20 cellular contexts compared by ENCODE assay signal in genomic region chr4:213971-214370, GRCh38.
A peak's percentile ranks its signal among the peaks of the same experiment; 100 is the strongest.
DNase-seq lines count a peak whose midpoint lies in the region; ATAC-seq and TF ChIP-seq lines count a peak whose summit lies in the region.
"Had no signal": no experiment of that assay in that cellular context is flagged by ENCODE, and none has a peak within 500 bp of the region (broad histone marks: within the 10 kb centered on the region; RNA-seq: fewer than 3 reads in every experiment).

No MANE protein-coding gene starts in this region.

- H3K9me3 Mint-ChIP-seq in nephron progenitor cell, result peaks cover 92% of the 10 kb centered on the region
- peaks cover 55% of the 10 kb centered on the region for H3K9me3 Mint-ChIP-seq in activated T-helper 1 cell treated with anti-CD3 and anti-CD28 coated beads, Interleukin-12 subunit alpha, Interleukin-12 subunit beta, Interleukin-2, Interleukin-4 antibody, amounts not matched to agents 30 ng/mL and 10 ng/mL and 1 ng/mL, durations not matched to agents 14 hours and 24 hours and 36 hours

- no peak overlapping the region for H3K4me3 ChIP-seq in WERI-Rb-1 (ENCODE audit: low read depth, low read length)
- H3K4me3 ChIP-seq in fibroblast of villous mesenchyme (ENCODE audit: low read depth, low read length), result peak overlapping the region; percentile 84
- H3K4me3 ChIP-seq in upper lobe of right lung, result no peak overlapping the region
- no peak overlapping the region for H3K4me3 ChIP-seq in PC-3 (ENCODE audit: low read length)

- H3K27me3 ChIP-seq in WERI-Rb-1 (ENCODE audit: insufficient read depth, low read depth, severe bottlenecking) (no peaks in the 10 kb centered on the region), upper lobe of right lung (no peaks in the 10 kb centered on the region), PC-3 (ENCODE audit: low read length) (no peaks in the 10 kb centered on the region)
- H3K27me3 ChIP-seq: heart left ventricle, SJCRH30 had no signal

- H3K9ac ChIP-seq in ES-I3 (ENCODE audit: low read depth, low read length) (peak overlapping the region; percentile 65), PC-3 (ENCODE audit: low read length) (no peak overlapping the region)

- no peak overlapping the region for H2AFZ ChIP-seq in PC-3 (ENCODE audit: low read length)

- no peak overlapping the region for H3K27ac Mint-ChIP-seq in nephron progenitor cell
- H3K27ac Mint-ChIP-seq in activated T-helper 1 cell treated with anti-CD3 and anti-CD28 coated beads, Interleukin-12 subunit alpha, Interleukin-12 subunit beta, Interleukin-2, Interleukin-4 antibody, amounts not matched to agents 30 ng/mL and 10 ng/mL and 1 ng/mL, durations not matched to agents 14 hours and 24 hours and 36 hours, result no peak overlapping the region
- H3K27ac Mint-ChIP-seq: activated CD4-positive, alpha-beta T cell treated with anti-CD3 and anti-CD28 coated beads for 36 hours; activated naive CD4-positive, alpha-beta T cell treated with anti-CD3 and anti-CD28 coated beads for 36 hours had no signal

- TF ChIP-seq CTCF in WERI-Rb-1 (IDR thresholded peaks at IDR 0.05; ENCODE audit: low read depth, low read length) (no peak), fibroblast of villous mesenchyme (IDR thresholded peaks at IDR 0.05; ENCODE audit: insufficient read depth, low read depth, low read length) (no peak), nephron progenitor cell (IDR thresholded peaks at IDR 0.05) (no peak), upper lobe of right lung (IDR thresholded peaks at IDR 0.05) (no peak), PC-3 (conservative IDR thresholded peaks at IDR 0.05; ENCODE audit: low read depth, low read length) (no peak)

- H3K9me3 ChIP-seq in ES-I3 (ENCODE audit: control insufficient read depth, insufficient read depth, low read length), result no peaks in the 10 kb centered on the region
- H3K9me3 ChIP-seq in WERI-Rb-1 (ENCODE audit: severe bottlenecking), result peaks cover 7% of the 10 kb centered on the region
- peaks cover 8% of the 10 kb centered on the region for H3K9me3 ChIP-seq in upper lobe of right lung
- H3K9me3 ChIP-seq in PC-3 (ENCODE audit: low read length), result no peaks in the 10 kb centered on the region
- H3K9me3 ChIP-seq: thoracic aorta had no signal

- H3K27me3 Mint-ChIP-seq in nephron progenitor cell (ENCODE audit: low read depth, poor library complexity), result peaks cover 9% of the 10 kb centered on the region
- no peaks in the 10 kb centered on the region for H3K27me3 Mint-ChIP-seq in activated T-helper 1 cell treated with anti-CD3 and anti-CD28 coated beads, Interleukin-12 subunit alpha, Interleukin-12 subunit beta, Interleukin-2, Interleukin-4 antibody, amounts not matched to agents 30 ng/mL and 10 ng/mL and 1 ng/mL, durations not matched to agents 14 hours and 24 hours and 36 hours (ENCODE audit: insufficient read depth)

- peak overlapping the region; percentile 60 for H3K4me3 Mint-ChIP-seq in nephron progenitor cell
- H3K4me3 Mint-ChIP-seq in activated T-helper 1 cell treated with anti-CD3 and anti-CD28 coated beads, Interleukin-12 subunit alpha, Interleukin-12 subunit beta, Interleukin-2, Interleukin-4 antibody, amounts not matched to agents 30 ng/mL and 10 ng/mL and 1 ng/mL, durations not matched to agents 14 hours and 24 hours and 36 hours, result no peak overlapping the region
- H3K4me3 Mint-ChIP-seq: activated CD4-positive, alpha-beta T cell treated with anti-CD3 and anti-CD28 coated beads for 36 hours; activated naive CD4-positive, alpha-beta T cell treated with anti-CD3 and anti-CD28 coated beads for 36 hours had no signal

- ATAC-seq in upper lobe of right lung (no peak), PC-3 (no peak)
- ATAC-seq: activated CD4-positive, alpha-beta T cell treated with anti-CD3 and anti-CD28 coated beads for 36 hours; heart left ventricle; K562; left colon had no signal

- POLR2A ChIA-PET in PC-3 (lab: Charles Lee; ENCODE audit: unreplicated experiment), result no interaction called here

- no peaks in the 10 kb centered on the region for H4K20me1 ChIP-seq in PC-3 (ENCODE audit: low read length)

- no peaks in the 10 kb centered on the region for H3K79me2 ChIP-seq in PC-3 (ENCODE audit: low read length)

- CTCF ChIA-PET in PC-3 (lab: Charles Lee), result no interaction called here

- no peak overlapping the region for H3K4me2 ChIP-seq in PC-3 (ENCODE audit: low read length)

- DNase-seq in WERI-Rb-1 (peak; percentile 38), fibroblast of villous mesenchyme (ENCODE audit: low read depth) (no peak), nephron progenitor cell (no peak), upper lobe of right lung (no peak), PC-3 (no peak)
- DNase-seq in activated T-helper 1 cell treated with anti-CD3 and anti-CD28 coated beads, Interleukin-12 subunit alpha, Interleukin-12 subunit beta, Interleukin-2, Interleukin-4 antibody, amounts not matched to agents 30 ng/mL and 10 ng/mL and 1 ng/mL, durations not matched to agents 14 hours and 24 hours and 36 hours (ENCODE audit: low spot score), result no peak
- DNase-seq in stimulated activated CD4-positive, alpha-beta T cell treated with anti-CD3 and anti-CD28 coated beads, Interleukin-15, amount 100 ng/mL, for 24 hours, result no peak
- DNase-seq: activated CD4-positive, alpha-beta T cell treated with anti-CD3 and anti-CD28 coated beads for 36 hours; activated naive CD4-positive, alpha-beta T cell treated with anti-CD3 and anti-CD28 coated beads for 36 hours; dermis blood vessel endothelial cell; heart left ventricle; left colon; MV-4-11; NCI-H2029 treated with DMSO at 0.1 percent for 48 hours; NCI-H510A treated with DMSO at 0.1 percent for 48 hours; SJCRH30; spleen had no signal

- peaks cover 90% of the 10 kb centered on the region for H3K36me3 Mint-ChIP-seq in nephron progenitor cell (ENCODE audit: low read depth)
- peaks cover 6% of the 10 kb centered on the region for H3K36me3 Mint-ChIP-seq in activated T-helper 1 cell treated with anti-CD3 and anti-CD28 coated beads, Interleukin-12 subunit alpha, Interleukin-12 subunit beta, Interleukin-2, Interleukin-4 antibody, amounts not matched to agents 30 ng/mL and 10 ng/mL and 1 ng/mL, durations not matched to agents 14 hours and 24 hours and 36 hours (ENCODE audit: low read depth)

- no TSS peak for BruUV-seq in PC-3 (replicated peaks; lab: Mats Ljungman, UMichigan)

- H3K9me2 ChIP-seq in PC-3 (replicated peaks; ENCODE audit: low read length), result no peaks in the 10 kb centered on the region

- intact Hi-C loops in upper lobe of right lung (cut with DNase I) (no loop called here), PC-3 (cut with micrococcal nuclease) (no loop called here)
- intact Hi-C loops in activated T-helper 1 cell treated with anti-CD3 and anti-CD28 coated beads, Interleukin-12 subunit alpha, Interleukin-12 subunit beta, Interleukin-2, Interleukin-4 antibody, amounts not matched to agents 30 ng/mL and 10 ng/mL and 1 ng/mL, durations not matched to agents 14 hours and 24 hours and 36 hours (cut with micrococcal nuclease), result no loop called here

- H3K4me1 ChIP-seq in ES-I3 (ENCODE audit: insufficient read depth, low read length) (no peaks in the 10 kb centered on the region), upper lobe of right lung (no peaks in the 10 kb centered on the region), PC-3 (ENCODE audit: insufficient read depth, low read length) (no peaks in the 10 kb centered on the region)
- H3K4me1 ChIP-seq: SJCRH30 had no signal

- H3K27ac ChIP-seq in WERI-Rb-1 (no peak overlapping the region; the same call in 1 of the 2 replicates), upper lobe of right lung (no peak overlapping the region), PC-3 (ENCODE audit: low read length) (no peak overlapping the region)
- H3K27ac ChIP-seq: heart left ventricle, SJCRH30, spleen, thoracic aorta had no signal

- H3K36me3 ChIP-seq in ES-I3 (ENCODE audit: insufficient read depth, low read length) (no peaks in the 10 kb centered on the region; the same call in 1 of the 2 replicates), WERI-Rb-1 (peaks cover 24% of the 10 kb centered on the region), upper lobe of right lung (no peaks in the 10 kb centered on the region), PC-3 (ENCODE audit: low read depth, low read length) (no peaks in the 10 kb centered on the region)
- H3K36me3 ChIP-seq: heart left ventricle, SJCRH30, spleen, thoracic aorta had no signal

- no peaks in the 10 kb centered on the region for H3F3A ChIP-seq in PC-3 (ENCODE audit: low read length, unreplicated experiment)

- no peaks in the 10 kb centered on the region for H3K4me1 Mint-ChIP-seq in nephron progenitor cell
- H3K4me1 Mint-ChIP-seq in activated T-helper 1 cell treated with anti-CD3 and anti-CD28 coated beads, Interleukin-12 subunit alpha, Interleukin-12 subunit beta, Interleukin-2, Interleukin-4 antibody, amounts not matched to agents 30 ng/mL and 10 ng/mL and 1 ng/mL, durations not matched to agents 14 hours and 24 hours and 36 hours (ENCODE audit: low read depth), result peaks cover 7% of the 10 kb centered on the region
